ENCODE assay signal across 1 cellular context in the genomic region with DNA sequence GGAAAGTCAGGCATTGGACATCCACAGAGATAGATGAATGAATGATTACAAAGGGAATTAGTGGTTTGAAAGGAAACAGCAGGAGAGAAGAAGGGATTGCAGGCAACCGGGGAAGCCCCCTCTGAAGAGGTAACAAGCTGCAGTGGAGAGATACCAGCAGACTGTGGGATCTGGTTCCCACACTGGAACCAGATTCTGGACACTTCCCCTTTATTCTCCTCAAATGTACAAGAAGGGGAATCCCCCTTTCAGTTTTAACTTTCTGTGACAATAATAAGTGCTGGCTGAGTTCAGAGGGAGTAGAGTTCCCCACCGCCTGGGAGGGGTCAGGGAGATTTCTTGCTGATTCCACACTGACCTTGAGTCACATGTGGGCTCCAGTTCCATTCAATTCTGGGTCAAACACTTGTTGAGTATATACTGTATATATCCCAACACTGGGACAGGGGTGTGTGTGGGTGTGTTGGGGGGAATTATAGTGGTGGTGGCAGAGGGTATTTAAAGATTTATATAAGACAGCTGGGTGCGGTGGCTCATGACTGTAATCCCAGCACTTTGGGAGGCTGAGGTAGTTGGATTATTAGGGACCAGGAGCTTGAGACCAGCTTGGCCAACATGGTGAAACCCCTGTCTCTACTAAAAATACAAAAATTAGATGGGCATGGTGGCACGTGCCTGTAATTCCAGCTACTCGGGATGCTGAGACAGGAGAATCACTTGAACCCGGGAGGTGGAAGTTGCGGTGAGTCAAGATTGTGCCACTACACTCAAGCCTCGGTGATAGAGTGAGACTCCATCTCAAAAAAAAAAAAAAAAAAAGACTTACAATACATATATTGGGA.
A peak's percentile ranks its signal among the peaks of the same experiment; 100 is the strongest.
TF ChIP-seq lines count a peak whose summit lies in the region.

No MANE protein-coding gene starts in this region.

TF ChIP-seq in GM12878, 131 proteins besides CTCF, POLR2A, EP300 and RAD21 (continued from another document):
- TF ChIP-seq, protein P1, sequence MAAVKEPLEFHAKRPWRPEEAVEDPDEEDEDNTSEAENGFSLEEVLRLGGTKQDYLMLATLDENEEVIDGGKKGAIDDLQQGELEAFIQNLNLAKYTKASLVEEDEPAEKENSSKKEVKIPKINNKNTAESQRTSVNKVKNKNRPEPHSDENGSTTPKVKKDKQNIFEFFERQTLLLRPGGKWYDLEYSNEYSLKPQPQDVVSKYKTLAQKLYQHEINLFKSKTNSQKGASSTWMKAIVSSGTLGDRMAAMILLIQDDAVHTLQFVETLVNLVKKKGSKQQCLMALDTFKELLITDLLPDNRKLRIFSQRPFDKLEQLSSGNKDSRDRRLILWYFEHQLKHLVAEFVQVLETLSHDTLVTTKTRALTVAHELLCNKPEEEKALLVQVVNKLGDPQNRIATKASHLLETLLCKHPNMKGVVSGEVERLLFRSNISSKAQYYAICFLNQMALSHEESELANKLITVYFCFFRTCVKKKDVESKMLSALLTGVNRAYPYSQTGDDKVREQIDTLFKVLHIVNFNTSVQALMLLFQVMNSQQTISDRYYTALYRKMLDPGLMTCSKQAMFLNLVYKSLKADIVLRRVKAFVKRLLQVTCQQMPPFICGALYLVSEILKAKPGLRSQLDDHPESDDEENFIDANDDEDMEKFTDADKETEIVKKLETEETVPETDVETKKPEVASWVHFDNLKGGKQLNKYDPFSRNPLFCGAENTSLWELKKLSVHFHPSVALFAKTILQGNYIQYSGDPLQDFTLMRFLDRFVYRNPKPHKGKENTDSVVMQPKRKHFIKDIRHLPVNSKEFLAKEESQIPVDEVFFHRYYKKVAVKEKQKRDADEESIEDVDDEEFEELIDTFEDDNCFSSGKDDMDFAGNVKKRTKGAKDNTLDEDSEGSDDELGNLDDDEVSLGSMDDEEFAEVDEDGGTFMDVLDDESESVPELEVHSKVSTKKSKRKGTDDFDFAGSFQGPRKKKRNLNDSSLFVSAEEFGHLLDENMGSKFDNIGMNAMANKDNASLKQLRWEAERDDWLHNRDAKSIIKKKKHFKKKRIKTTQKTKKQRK (IDR thresholded peaks at IDR 0.05; ENCODE audit: low read depth, low read length), result no peak
- TF ChIP-seq NBN (IDR thresholded peaks at IDR 0.05) (peak; percentile 89), YY1 (IDR thresholded peaks at IDR 0.05; ENCODE audit: low read depth, low read length) (no peak), CEBPB (IDR thresholded peaks at IDR 0.05; ENCODE audit: borderline replicate concordance in 1 of 2, low read depth in 2 of 2, low read length in 2 of 2) (no peak), TCF3 (IDR thresholded peaks at IDR 0.05; ENCODE audit: borderline replicate concordance, insufficient read depth, low read depth, low read length) (no peak), BHLHE40 (IDR thresholded peaks at IDR 0.05; ENCODE audit: borderline replicate concordance in 1 of 2, low read depth in 2 of 2, low read length in 1 of 2) (peak; percentile 46 to 56; a peak in 2 of 4 replicates), ZBED1 (IDR thresholded peaks at IDR 0.05; ENCODE audit: borderline replicate concordance) (0 out of 2 replicates have a peak, but pooled peaks have one; percentile 29), RUNX3 (IDR thresholded peaks at IDR 0.05; ENCODE audit: low read length) (peak; percentile 78), CHD2 (IDR thresholded peaks at IDR 0.05; ENCODE audit: borderline replicate concordance, low read depth, low read length) (peak; percentile 38; the same call in 1 of the 2 replicates), SMAD5 (IDR thresholded peaks at IDR 0.05; ENCODE audit: low read depth) (no peak), RB1 (IDR thresholded peaks at IDR 0.05; ENCODE audit: borderline replicate concordance) (no peak; the same call in 1 of the 2 replicates), NRF1 (conservative IDR thresholded peaks at IDR 0.05; ENCODE audit: low read depth, low read length) (no peak), NR2C2 (IDR thresholded peaks at IDR 0.05; ENCODE audit: borderline replicate concordance, control insufficient read depth, insufficient read length, low read depth) (no peak), NFIC (IDR thresholded peaks at IDR 0.05; ENCODE audit: low read depth, low read length) (peak; percentile 81), GABPA (IDR thresholded peaks at IDR 0.05; ENCODE audit: low read depth) (no peak), MYB (IDR thresholded peaks at IDR 0.05; ENCODE audit: borderline replicate concordance, low read depth, low read length) (no peak), POLR2AphosphoS2 (IDR thresholded peaks at IDR 0.05; ENCODE audit: low read depth, low read length) (no peak), NR2F1 (conservative IDR thresholded peaks at IDR 0.05) (peak; percentile 56; the same call in 1 of the 2 replicates), CBX3 (IDR thresholded peaks at IDR 0.05; ENCODE audit: borderline replicate concordance, low read depth) (no peak), MTA2 (IDR thresholded peaks at IDR 0.05; ENCODE audit: low read depth) (peak; percentile 78), CREB1 (IDR thresholded peaks at IDR 0.05; ENCODE audit: low read depth) (0 out of 2 replicates have a peak, but pooled peaks have one; percentile 29), KLF5 (IDR thresholded peaks at IDR 0.05; ENCODE audit: partially characterized antibody) (peak; percentile 44), GATAD2B (conservative IDR thresholded peaks at IDR 0.05; ENCODE audit: low read depth) (peak; percentile 93)
- TF ChIP-seq, protein P2, sequence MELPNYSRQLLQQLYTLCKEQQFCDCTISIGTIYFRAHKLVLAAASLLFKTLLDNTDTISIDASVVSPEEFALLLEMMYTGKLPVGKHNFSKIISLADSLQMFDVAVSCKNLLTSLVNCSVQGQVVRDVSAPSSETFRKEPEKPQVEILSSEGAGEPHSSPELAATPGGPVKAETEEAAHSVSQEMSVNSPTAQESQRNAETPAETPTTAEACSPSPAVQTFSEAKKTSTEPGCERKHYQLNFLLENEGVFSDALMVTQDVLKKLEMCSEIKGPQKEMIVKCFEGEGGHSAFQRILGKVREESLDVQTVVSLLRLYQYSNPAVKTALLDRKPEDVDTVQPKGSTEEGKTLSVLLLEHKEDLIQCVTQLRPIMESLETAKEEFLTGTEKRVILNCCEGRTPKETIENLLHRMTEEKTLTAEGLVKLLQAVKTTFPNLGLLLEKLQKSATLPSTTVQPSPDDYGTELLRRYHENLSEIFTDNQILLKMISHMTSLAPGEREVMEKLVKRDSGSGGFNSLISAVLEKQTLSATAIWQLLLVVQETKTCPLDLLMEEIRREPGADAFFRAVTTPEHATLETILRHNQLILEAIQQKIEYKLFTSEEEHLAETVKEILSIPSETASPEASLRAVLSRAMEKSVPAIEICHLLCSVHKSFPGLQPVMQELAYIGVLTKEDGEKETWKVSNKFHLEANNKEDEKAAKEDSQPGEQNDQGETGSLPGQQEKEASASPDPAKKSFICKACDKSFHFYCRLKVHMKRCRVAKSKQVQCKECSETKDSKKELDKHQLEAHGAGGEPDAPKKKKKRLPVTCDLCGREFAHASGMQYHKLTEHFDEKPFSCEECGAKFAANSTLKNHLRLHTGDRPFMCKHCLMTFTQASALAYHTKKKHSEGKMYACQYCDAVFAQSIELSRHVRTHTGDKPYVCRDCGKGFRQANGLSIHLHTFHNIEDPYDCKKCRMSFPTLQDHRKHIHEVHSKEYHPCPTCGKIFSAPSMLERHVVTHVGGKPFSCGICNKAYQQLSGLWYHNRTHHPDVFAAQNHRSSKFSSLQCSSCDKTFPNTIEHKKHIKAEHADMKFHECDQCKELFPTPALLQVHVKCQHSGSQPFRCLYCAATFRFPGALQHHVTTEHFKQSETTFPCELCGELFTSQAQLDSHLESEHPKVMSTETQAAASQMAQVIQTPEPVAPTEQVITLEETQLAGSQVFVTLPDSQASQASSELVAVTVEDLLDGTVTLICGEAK (IDR thresholded peaks at IDR 0.05; ENCODE audit: borderline replicate concordance), result no peak
- TF ChIP-seq, protein P3, sequence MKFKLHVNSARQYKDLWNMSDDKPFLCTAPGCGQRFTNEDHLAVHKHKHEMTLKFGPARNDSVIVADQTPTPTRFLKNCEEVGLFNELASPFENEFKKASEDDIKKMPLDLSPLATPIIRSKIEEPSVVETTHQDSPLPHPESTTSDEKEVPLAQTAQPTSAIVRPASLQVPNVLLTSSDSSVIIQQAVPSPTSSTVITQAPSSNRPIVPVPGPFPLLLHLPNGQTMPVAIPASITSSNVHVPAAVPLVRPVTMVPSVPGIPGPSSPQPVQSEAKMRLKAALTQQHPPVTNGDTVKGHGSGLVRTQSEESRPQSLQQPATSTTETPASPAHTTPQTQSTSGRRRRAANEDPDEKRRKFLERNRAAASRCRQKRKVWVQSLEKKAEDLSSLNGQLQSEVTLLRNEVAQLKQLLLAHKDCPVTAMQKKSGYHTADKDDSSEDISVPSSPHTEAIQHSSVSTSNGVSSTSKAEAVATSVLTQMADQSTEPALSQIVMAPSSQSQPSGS (IDR thresholded peaks at IDR 0.05; ENCODE audit: low read length), result peak; percentile 85
- TF ChIP-seq, protein P4, sequence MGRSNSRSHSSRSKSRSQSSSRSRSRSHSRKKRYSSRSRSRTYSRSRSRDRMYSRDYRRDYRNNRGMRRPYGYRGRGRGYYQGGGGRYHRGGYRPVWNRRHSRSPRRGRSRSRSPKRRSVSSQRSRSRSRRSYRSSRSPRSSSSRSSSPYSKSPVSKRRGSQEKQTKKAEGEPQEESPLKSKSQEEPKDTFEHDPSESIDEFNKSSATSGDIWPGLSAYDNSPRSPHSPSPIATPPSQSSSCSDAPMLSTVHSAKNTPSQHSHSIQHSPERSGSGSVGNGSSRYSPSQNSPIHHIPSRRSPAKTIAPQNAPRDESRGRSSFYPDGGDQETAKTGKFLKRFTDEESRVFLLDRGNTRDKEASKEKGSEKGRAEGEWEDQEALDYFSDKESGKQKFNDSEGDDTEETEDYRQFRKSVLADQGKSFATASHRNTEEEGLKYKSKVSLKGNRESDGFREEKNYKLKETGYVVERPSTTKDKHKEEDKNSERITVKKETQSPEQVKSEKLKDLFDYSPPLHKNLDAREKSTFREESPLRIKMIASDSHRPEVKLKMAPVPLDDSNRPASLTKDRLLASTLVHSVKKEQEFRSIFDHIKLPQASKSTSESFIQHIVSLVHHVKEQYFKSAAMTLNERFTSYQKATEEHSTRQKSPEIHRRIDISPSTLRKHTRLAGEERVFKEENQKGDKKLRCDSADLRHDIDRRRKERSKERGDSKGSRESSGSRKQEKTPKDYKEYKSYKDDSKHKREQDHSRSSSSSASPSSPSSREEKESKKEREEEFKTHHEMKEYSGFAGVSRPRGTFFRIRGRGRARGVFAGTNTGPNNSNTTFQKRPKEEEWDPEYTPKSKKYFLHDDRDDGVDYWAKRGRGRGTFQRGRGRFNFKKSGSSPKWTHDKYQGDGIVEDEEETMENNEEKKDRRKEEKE (IDR thresholded peaks at IDR 0.05), result no peak
- TF ChIP-seq, protein P5, sequence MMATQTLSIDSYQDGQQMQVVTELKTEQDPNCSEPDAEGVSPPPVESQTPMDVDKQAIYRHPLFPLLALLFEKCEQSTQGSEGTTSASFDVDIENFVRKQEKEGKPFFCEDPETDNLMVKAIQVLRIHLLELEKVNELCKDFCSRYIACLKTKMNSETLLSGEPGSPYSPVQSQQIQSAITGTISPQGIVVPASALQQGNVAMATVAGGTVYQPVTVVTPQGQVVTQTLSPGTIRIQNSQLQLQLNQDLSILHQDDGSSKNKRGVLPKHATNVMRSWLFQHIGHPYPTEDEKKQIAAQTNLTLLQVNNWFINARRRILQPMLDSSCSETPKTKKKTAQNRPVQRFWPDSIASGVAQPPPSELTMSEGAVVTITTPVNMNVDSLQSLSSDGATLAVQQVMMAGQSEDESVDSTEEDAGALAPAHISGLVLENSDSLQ (IDR thresholded peaks at IDR 0.05), result no peak
TF ChIP-seq in GM12878: peak in this region for 42.
